1 cellular context compared by ENCODE assay signal in the genomic region with DNA sequence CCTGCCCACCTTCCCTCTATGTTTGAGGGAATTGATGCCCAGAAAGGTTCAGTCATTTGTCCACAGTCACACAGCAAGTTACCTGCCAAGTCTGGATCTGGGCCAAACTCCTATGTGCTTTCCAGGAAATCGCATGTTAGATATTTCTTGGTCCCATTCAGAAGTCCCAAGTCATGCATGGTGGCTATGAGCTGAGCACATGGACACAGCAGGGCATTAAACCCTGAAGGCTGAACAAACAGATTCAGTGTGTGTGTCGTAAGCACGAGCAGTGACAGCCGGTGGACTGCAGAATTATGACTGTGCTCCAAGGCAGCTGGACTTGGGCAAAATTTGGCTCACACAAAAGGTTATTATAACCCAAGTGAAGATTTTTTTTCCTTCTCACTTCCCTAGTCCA.
TF ChIP-seq lines count a peak whose summit lies in the region.

No MANE protein-coding gene starts in this region.

TF ChIP-seq in K562, 482 proteins besides CTCF, POLR2A, EP300 and RAD21 (continued from another document):
- TF ChIP-seq, protein P1, sequence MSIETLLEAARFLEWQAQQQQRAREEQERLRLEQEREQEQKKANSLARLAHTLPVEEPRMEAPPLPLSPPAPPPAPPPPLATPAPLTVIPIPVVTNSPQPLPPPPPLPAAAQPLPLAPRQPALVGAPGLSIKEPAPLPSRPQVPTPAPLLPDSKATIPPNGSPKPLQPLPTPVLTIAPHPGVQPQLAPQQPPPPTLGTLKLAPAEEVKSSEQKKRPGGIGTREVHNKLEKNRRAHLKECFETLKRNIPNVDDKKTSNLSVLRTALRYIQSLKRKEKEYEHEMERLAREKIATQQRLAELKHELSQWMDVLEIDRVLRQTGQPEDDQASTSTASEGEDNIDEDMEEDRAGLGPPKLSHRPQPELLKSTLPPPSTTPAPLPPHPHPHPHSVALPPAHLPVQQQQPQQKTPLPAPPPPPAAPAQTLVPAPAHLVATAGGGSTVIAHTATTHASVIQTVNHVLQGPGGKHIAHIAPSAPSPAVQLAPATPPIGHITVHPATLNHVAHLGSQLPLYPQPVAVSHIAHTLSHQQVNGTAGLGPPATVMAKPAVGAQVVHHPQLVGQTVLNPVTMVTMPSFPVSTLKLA (conservative IDR thresholded peaks at IDR 0.05): peak; percentile 36 to 61; a peak in 2 of 4 replicates
- TF ChIP-seq, protein P2, sequence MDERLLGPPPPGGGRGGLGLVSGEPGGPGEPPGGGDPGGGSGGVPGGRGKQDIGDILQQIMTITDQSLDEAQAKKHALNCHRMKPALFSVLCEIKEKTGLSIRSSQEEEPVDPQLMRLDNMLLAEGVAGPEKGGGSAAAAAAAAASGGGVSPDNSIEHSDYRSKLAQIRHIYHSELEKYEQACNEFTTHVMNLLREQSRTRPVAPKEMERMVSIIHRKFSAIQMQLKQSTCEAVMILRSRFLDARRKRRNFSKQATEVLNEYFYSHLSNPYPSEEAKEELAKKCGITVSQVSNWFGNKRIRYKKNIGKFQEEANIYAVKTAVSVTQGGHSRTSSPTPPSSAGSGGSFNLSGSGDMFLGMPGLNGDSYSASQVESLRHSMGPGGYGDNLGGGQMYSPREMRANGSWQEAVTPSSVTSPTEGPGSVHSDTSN (CRISPR knock-in tag; IDR thresholded peaks at IDR 0.05; ENCODE audit: low read depth): no peak
- TF ChIP-seq, protein P2 (tag; conservative IDR thresholded peaks at IDR 0.05; ENCODE audit: low read depth): peak; percentile 64
- no peak for TF ChIP-seq PTTG1 (tag; IDR thresholded peaks at IDR 0.05; ENCODE audit: low read depth)
- TF ChIP-seq NRF1 (conservative IDR thresholded peaks at IDR 0.05 in 1 of 2, IDR thresholded peaks at IDR 0.05 in 1 of 2): 0 out of 4 replicates have a peak, but pooled peaks of 1 of the 2 experiments have one; percentile 13
- no peak for TF ChIP-seq ATF7 (IDR thresholded peaks at IDR 0.05)
- no peak for TF ChIP-seq TEAD1 (CRISPR knock-in tag; IDR thresholded peaks at IDR 0.05)
- no peak for TF ChIP-seq ZNF77 (CRISPR knock-in tag; IDR thresholded peaks at IDR 0.05)
- TF ChIP-seq SNIP1 (IDR thresholded peaks at IDR 0.05; ENCODE audit: low read depth): no peak
- no peak for TF ChIP-seq SMAD1 (IDR thresholded peaks at IDR 0.05; ENCODE audit: low read depth, low read length, partially characterized antibody)
- TF ChIP-seq SMAD2 (IDR thresholded peaks at IDR 0.05; ENCODE audit: low read depth, low read length): no peak
- TF ChIP-seq BRD9 (IDR thresholded peaks at IDR 0.05; ENCODE audit: low read depth, partially characterized antibody): peak; percentile 65
- TF ChIP-seq KAT2B (IDR thresholded peaks at IDR 0.05; ENCODE audit: low read depth, low read length): no peak
- TF ChIP-seq, protein P3, sequence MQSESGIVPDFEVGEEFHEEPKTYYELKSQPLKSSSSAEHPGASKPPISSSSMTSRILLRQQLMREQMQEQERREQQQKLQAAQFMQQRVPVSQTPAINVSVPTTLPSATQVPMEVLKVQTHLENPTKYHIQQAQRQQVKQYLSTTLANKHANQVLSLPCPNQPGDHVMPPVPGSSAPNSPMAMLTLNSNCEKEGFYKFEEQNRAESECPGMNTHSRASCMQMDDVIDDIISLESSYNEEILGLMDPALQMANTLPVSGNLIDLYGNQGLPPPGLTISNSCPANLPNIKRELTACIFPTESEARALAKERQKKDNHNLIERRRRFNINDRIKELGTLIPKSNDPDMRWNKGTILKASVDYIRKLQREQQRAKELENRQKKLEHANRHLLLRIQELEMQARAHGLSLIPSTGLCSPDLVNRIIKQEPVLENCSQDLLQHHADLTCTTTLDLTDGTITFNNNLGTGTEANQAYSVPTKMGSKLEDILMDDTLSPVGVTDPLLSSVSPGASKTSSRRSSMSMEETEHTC (IDR thresholded peaks at IDR 0.05): no peak
- no peak for TF ChIP-seq ILF3 (IDR thresholded peaks at IDR 0.05; ENCODE audit: borderline replicate concordance)
- no peak for TF ChIP-seq ZNF589 (CRISPR knock-in tag; IDR thresholded peaks at IDR 0.05; ENCODE audit: low read depth)
- peak; percentile 85 for TF ChIP-seq CEBPB (tag; IDR thresholded peaks at IDR 0.05)
- 0 out of 2 replicates have a peak, but pooled peaks have one; percentile 36 for TF ChIP-seq MTA3 (IDR thresholded peaks at IDR 0.05; ENCODE audit: borderline replicate concordance)
- peak; percentile 93 for TF ChIP-seq NFIC (IDR thresholded peaks at IDR 0.05)
- TF ChIP-seq E2F3 (CRISPR knock-in tag; IDR thresholded peaks at IDR 0.05): no peak
- TF ChIP-seq, protein P4, sequence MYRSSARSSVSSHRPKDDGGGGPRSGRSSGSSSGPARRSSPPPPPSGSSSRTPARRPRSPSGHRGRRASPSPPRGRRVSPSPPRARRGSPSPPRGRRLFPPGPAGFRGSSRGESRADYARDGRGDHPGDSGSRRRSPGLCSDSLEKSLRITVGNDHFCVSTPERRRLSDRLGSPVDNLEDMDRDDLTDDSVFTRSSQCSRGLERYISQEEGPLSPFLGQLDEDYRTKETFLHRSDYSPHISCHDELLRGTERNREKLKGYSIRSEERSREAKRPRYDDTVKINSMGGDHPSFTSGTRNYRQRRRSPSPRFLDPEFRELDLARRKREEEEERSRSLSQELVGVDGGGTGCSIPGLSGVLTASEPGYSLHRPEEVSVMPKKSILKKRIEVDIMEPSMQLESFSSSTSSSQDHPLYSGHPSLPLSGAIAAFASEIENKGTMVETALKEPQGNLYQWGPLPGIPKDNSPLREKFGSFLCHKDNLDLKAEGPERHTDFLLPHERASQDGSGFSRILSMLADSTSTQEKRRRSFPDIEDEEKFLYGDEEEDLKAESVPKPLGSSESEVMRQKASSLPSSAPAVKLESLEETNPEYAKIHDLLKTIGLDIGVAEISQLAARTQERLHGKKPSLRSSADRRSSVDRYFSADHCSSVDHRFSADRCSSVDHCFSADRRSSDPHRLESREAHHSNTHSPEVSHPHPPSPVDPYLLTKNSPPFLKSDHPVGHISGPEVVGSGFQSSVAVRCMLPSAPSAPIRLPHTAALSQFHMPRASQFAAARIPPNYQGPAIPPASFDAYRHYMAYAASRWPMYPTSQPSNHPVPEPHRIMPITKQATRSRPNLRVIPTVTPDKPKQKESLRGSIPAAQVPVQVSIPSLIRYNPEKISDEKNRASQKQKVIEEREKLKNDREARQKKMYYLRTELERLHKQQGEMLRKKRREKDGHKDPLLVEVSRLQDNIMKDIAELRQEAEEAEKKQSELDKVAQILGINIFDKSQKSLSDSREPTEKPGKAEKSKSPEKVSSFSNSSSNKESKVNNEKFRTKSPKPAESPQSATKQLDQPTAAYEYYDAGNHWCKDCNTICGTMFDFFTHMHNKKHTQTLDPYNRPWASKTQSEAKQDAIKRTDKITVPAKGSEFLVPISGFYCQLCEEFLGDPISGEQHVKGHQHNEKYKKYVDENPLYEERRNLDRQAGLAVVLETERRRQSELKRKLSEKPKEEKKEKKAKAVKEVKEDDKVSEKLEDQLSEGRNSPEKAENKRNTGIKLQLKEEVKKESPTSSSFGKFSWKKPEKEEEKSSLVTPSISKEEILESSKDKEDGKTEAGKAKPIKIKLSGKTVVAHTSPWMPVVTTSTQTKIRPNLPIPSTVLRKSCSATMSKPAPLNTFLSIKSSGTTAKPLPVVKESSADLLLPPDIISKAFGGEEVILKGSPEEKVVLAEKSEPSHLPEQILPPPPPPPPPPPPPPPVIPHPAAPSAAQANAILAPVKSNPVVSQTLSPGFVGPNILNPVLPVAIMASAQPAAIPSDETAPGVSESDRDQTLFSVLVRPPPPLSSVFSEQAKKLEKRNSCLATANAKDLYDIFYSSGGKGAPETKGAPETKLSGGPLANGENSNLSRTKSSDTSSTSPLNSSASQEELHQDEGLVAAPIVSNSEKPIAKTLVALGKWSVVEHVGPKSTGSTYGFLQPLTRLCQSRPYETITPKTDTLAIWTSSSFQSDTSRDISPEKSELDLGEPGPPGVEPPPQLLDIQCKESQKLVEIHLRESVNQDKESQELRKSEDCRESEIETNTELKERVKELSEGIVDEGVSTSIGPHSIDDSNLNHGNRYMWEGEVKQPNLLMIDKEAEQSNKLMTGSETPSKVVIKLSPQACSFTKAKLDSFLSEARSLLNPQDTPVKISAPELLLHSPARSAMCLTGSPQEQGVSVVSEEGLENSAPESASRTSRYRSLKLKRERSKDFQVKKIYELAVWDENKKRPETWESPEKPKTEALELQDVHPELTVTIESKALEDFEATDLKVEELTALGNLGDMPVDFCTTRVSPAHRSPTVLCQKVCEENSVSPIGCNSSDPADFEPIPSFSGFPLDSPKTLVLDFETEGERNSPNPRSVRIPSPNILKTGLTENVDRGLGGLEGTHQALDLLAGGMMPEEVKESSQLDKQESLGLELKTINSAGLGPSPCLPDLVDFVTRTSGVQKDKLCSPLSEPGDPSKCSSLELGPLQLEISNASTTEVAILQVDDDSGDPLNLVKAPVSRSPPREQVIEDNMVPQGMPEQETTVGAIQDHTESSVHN (IDR thresholded peaks at IDR 0.05; ENCODE audit: borderline replicate concordance in 1 of 2, low read depth in 1 of 2): 0 out of 4 replicates have a peak, but pooled peaks of 1 of the 2 experiments have one; percentile 36
- no peak for TF ChIP-seq MCM5 (IDR thresholded peaks at IDR 0.05; ENCODE audit: low read depth)
- TF ChIP-seq, protein P5, sequence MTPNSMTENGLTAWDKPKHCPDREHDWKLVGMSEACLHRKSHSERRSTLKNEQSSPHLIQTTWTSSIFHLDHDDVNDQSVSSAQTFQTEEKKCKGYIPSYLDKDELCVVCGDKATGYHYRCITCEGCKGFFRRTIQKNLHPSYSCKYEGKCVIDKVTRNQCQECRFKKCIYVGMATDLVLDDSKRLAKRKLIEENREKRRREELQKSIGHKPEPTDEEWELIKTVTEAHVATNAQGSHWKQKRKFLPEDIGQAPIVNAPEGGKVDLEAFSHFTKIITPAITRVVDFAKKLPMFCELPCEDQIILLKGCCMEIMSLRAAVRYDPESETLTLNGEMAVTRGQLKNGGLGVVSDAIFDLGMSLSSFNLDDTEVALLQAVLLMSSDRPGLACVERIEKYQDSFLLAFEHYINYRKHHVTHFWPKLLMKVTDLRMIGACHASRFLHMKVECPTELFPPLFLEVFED (CRISPR knock-in tag; conservative IDR thresholded peaks at IDR 0.05): no peak
- no peak for TF ChIP-seq ZNF583 (CRISPR knock-in tag; IDR thresholded peaks at IDR 0.05)
- TF ChIP-seq, protein P6, sequence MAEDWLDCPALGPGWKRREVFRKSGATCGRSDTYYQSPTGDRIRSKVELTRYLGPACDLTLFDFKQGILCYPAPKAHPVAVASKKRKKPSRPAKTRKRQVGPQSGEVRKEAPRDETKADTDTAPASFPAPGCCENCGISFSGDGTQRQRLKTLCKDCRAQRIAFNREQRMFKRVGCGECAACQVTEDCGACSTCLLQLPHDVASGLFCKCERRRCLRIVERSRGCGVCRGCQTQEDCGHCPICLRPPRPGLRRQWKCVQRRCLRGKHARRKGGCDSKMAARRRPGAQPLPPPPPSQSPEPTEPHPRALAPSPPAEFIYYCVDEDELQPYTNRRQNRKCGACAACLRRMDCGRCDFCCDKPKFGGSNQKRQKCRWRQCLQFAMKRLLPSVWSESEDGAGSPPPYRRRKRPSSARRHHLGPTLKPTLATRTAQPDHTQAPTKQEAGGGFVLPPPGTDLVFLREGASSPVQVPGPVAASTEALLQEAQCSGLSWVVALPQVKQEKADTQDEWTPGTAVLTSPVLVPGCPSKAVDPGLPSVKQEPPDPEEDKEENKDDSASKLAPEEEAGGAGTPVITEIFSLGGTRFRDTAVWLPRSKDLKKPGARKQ (CRISPR knock-in tag; IDR thresholded peaks at IDR 0.05): no peak
- TF ChIP-seq CEBPG (CRISPR knock-in tag; IDR thresholded peaks at IDR 0.05): peak; percentile 43; the same call in 1 of the 2 replicates
- peak; percentile 12 to 59; a peak in 2 of 4 replicates for TF ChIP-seq CEBPG (tag; conservative IDR thresholded peaks at IDR 0.05 in 1 of 2, IDR thresholded peaks at IDR 0.05 in 1 of 2)
- peak; percentile 21 for TF ChIP-seq PHF20 (IDR thresholded peaks at IDR 0.05; ENCODE audit: partially characterized antibody)
- TF ChIP-seq SMARCA5 (IDR thresholded peaks at IDR 0.05): peak; percentile 88; the same call in 1 of the 2 replicates
- TF ChIP-seq FOXA3 (CRISPR knock-in tag; conservative IDR thresholded peaks at IDR 0.05 in 1 of 2, IDR thresholded peaks at IDR 0.05 in 1 of 2): peak in 1 of 2 experiments; percentile 57; a peak in 1 of 4 replicates
- TF ChIP-seq BCOR (IDR thresholded peaks at IDR 0.05): peak; percentile 95
